In genomic region chr2:226790006-226790405, GRCh38 we compare ENCODE assay signal across 10 cellular contexts. TPM values are rescaled to one million over a fixed set of nuclear protein-coding genes. Genes with fewer than 3 reads are reported as not detected.
DNase-seq lines count a peak whose midpoint lies in the region; ATAC-seq and TF ChIP-seq lines count a peak whose summit lies in the region.
"Had no signal": no experiment of that assay in that cellular context is flagged by ENCODE, and none has a peak within 500 bp of the region (broad histone marks: within the 10 kb centered on the region; RNA-seq: fewer than 3 reads in every experiment).

No MANE protein-coding gene starts in this region.

- H2AFZ ChIP-seq in OCI-LY1 (ENCODE audit: low read length) (no peak overlapping the region), osteoblast (ENCODE audit: low read length) (no peak overlapping the region)

- H3K4me2 ChIP-seq in OCI-LY1 (ENCODE audit: low read length): no peak overlapping the region
- H3K4me2 ChIP-seq in osteoblast (ENCODE audit: insufficient read depth, low read length): peak overlapping the region; percentile 59

- ATAC-seq in CD8-positive, alpha-beta T cell: no peak
- no peak for ATAC-seq in effector memory CD8-positive, alpha-beta T cell (replicated peaks)

- peaks cover 4% of the 10 kb centered on the region for H3K36me3 Mint-ChIP-seq in CD8-positive, alpha-beta T cell
- peaks cover 11% of the 10 kb centered on the region for H3K36me3 Mint-ChIP-seq in effector memory CD8-positive, alpha-beta T cell (ENCODE audit: insufficient read depth)

- no peaks in the 10 kb centered on the region for H3K9me2 ChIP-seq in OCI-LY1 (ENCODE audit: low read depth, low read length)

- no peak overlapping the region for H3K27ac ChIP-seq in CD8-positive, alpha-beta T cell (ENCODE audit: low read depth, low read length)
- H3K27ac ChIP-seq in OCI-LY1 (ENCODE audit: low read depth, low read length, poor library complexity, severe bottlenecking): peak overlapping the region; percentile 64
- H3K27ac ChIP-seq in esophagus squamous epithelium: peak overlapping the region in 3 of 4 donors; percentile 53 to 97 (median 96)
- H3K27ac ChIP-seq in osteoblast (ENCODE audit: low read depth, low read length): peak overlapping the region; percentile 93
- no peak overlapping the region for H3K27ac ChIP-seq in WERI-Rb-1

- POLR2A ChIA-PET in CD8-positive, alpha-beta T cell (lab: Charles Lee): interaction anchor here (0.6 to 2.1 kb wide), 6 partner anchors 10 to 920 kb away, joined by 3 to 14 read pairs (median 4); partner anchors contain the start of genes IRS1 and RHBDD1

- no peak for DNase-seq in CD8-positive, alpha-beta T cell
- DNase-seq in esophagus squamous epithelium (lab: John Stamatoyannopoulos, UW): no peak
- DNase-seq in osteoblast (ENCODE audit: insufficient read length, low spot score, missing footprints): no peak
- DNase-seq in WERI-Rb-1: no peak
- DNase-seq in SKM-1 (lab: John Stamatoyannopoulos, UW; ENCODE audit: unreplicated experiment): no peak
- no peak for DNase-seq in AG08395 (ENCODE audit: low spot score)
- no peak for DNase-seq in effector memory CD8-positive, alpha-beta T cell
- DNase-seq: NCI-H1436 treated with DMSO at 0.1 percent for 48 hours, T1000 had no signal

- no peaks in the 10 kb centered on the region for H3K9me3 ChIP-seq in CD8-positive, alpha-beta T cell (ENCODE audit: low read length)
- H3K9me3 ChIP-seq in OCI-LY1 (ENCODE audit: low read length): no peaks in the 10 kb centered on the region
- H3K9me3 ChIP-seq in esophagus squamous epithelium: no peaks in the 10 kb centered on the region
- H3K9me3 ChIP-seq in osteoblast (ENCODE audit: low read depth, low read length): no peaks in the 10 kb centered on the region
- no peaks in the 10 kb centered on the region for H3K9me3 ChIP-seq in WERI-Rb-1 (ENCODE audit: severe bottlenecking)

- H3K4me3 Mint-ChIP-seq in CD8-positive, alpha-beta T cell: no peak overlapping the region
- peak overlapping the region in 1 of 2 donors; percentile 87 for H3K4me3 Mint-ChIP-seq in effector memory CD8-positive, alpha-beta T cell

- H3K79me2 ChIP-seq in OCI-LY1 (ENCODE audit: insufficient read depth, low read length) (no peaks in the 10 kb centered on the region), osteoblast (ENCODE audit: insufficient read depth, low read length) (peaks cover 96% of the 10 kb centered on the region)

- H3K4me1 Mint-ChIP-seq in CD8-positive, alpha-beta T cell (ENCODE audit: low read depth): peaks cover 38% of the 10 kb centered on the region
- peaks cover 8 to 11% of the 10 kb centered on the region in 2 donors for H3K4me1 Mint-ChIP-seq in effector memory CD8-positive, alpha-beta T cell (ENCODE audit: low read depth in 2 of 2)

- no peaks in the 10 kb centered on the region for H3K36me3 ChIP-seq in CD8-positive, alpha-beta T cell (ENCODE audit: insufficient read depth, low read length)
- H3K36me3 ChIP-seq in OCI-LY1 (ENCODE audit: insufficient read depth, low read length) (no peaks in the 10 kb centered on the region), esophagus squamous epithelium (no peaks in the 10 kb centered on the region), osteoblast (ENCODE audit: insufficient read depth, low read length) (peaks cover 19% of the 10 kb centered on the region), WERI-Rb-1 (no peaks in the 10 kb centered on the region)

- H3F3A ChIP-seq in OCI-LY1 (ENCODE audit: insufficient read depth, low read length): no peaks in the 10 kb centered on the region; the same call in 1 of the 2 replicates

- no peaks in the 10 kb centered on the region for H3K27me3 Mint-ChIP-seq in CD8-positive, alpha-beta T cell (ENCODE audit: low read depth)
- H3K27me3 Mint-ChIP-seq in effector memory CD8-positive, alpha-beta T cell: no peaks in the 10 kb centered on the region

- no peaks in the 10 kb centered on the region for H4K20me1 ChIP-seq in OCI-LY1 (ENCODE audit: insufficient read depth, low read length)
- peaks cover 3% of the 10 kb centered on the region for H4K20me1 ChIP-seq in osteoblast (ENCODE audit: insufficient read depth, low read length)

- no peak for TF ChIP-seq CTCF in CD8-positive, alpha-beta T cell (IDR thresholded peaks at IDR 0.05)
- TF ChIP-seq CTCF in OCI-LY1 (IDR thresholded peaks at IDR 0.05; ENCODE audit: low read length): no peak
- TF ChIP-seq CTCF in esophagus squamous epithelium (IDR thresholded peaks at IDR 0.05): no peak
- TF ChIP-seq CTCF in osteoblast (IDR thresholded peaks at IDR 0.05; ENCODE audit: extremely low read depth, low read depth, low read length): no peak
- TF ChIP-seq CTCF in WERI-Rb-1 (IDR thresholded peaks at IDR 0.05; ENCODE audit: low read depth, low read length): no peak

- CTCF ChIA-PET in CD8-positive, alpha-beta T cell (lab: Charles Lee): interaction anchor here (1.4 to 5.6 kb wide), 3 partner anchors 10 to 17 kb away, joined by 3 to 33 read pairs (median 10); partner anchors contain the start of gene IRS1

- no peaks in the 10 kb centered on the region for H3K27me3 ChIP-seq in CD8-positive, alpha-beta T cell (ENCODE audit: insufficient read depth, low read length)
- no peaks in the 10 kb centered on the region for H3K27me3 ChIP-seq in OCI-LY1 (ENCODE audit: insufficient read depth, low read length)
- H3K27me3 ChIP-seq in esophagus squamous epithelium: no peaks in the 10 kb centered on the region
- no peaks in the 10 kb centered on the region for H3K27me3 ChIP-seq in osteoblast (ENCODE audit: insufficient read depth, low read length)
- no peaks in the 10 kb centered on the region for H3K27me3 ChIP-seq in WERI-Rb-1 (ENCODE audit: insufficient read depth, low read depth, severe bottlenecking)

- no peaks in the 10 kb centered on the region for H3K9me3 Mint-ChIP-seq in CD8-positive, alpha-beta T cell
- H3K9me3 Mint-ChIP-seq in effector memory CD8-positive, alpha-beta T cell: no peaks in the 10 kb centered on the region

- TF ChIP-seq POLR2A in esophagus squamous epithelium (IDR thresholded peaks at IDR 0.05): no peak

- peaks cover 18% of the 10 kb centered on the region for H3K4me1 ChIP-seq in CD8-positive, alpha-beta T cell (ENCODE audit: insufficient read depth, low read length)
- H3K4me1 ChIP-seq in OCI-LY1 (ENCODE audit: insufficient read depth, low read length, severe bottlenecking): peaks cover 47% of the 10 kb centered on the region
- peaks cover 10 to 60% (median 11%) of the 10 kb centered on the region in 3 donors for H3K4me1 ChIP-seq in esophagus squamous epithelium
- peaks cover 44% of the 10 kb centered on the region for H3K4me1 ChIP-seq in osteoblast (ENCODE audit: insufficient read depth, low read length)

- intact Hi-C loops in CD8-positive, alpha-beta T cell (cut with DNase I, micrococcal nuclease): loop anchor here (2.0 to 10.0 kb wide), 4 partner anchors 535 to 1845 kb away; partner anchors contain the start of genes DOCK10 (in 1 of the 2) and MFF (in 1 of the 2)
- intact Hi-C loops in esophagus squamous epithelium (cut with DNase I): loop anchor here (10.0 kb wide), 2 partner anchors 135 to 575 kb away; no protein-coding TSS in a partner anchor

- no peak overlapping the region for H3K9ac ChIP-seq in OCI-LY1 (ENCODE audit: low read length)

- H3K27ac Mint-ChIP-seq in CD8-positive, alpha-beta T cell: peak overlapping the region; percentile 55
- H3K27ac Mint-ChIP-seq in effector memory CD8-positive, alpha-beta T cell: peak overlapping the region in 1 of 2 donors; percentile 92

- WGBS in esophagus squamous epithelium, 2 donors: 79 to 85% methylated on average over 1 of the region's 1 CpG

- H3K4me3 ChIP-seq in CD8-positive, alpha-beta T cell (ENCODE audit: low read depth, low read length): no peak overlapping the region
- no peak overlapping the region for H3K4me3 ChIP-seq in OCI-LY1 (ENCODE audit: low read depth, low read length, poor library complexity, severe bottlenecking)
- no peak overlapping the region for H3K4me3 ChIP-seq in esophagus squamous epithelium
- no peak overlapping the region for H3K4me3 ChIP-seq in osteoblast (ENCODE audit: insufficient read depth, low read length)
- no peak overlapping the region for H3K4me3 ChIP-seq in WERI-Rb-1 (ENCODE audit: low read depth, low read length)

RNA-seq across cellular contexts. Expression of gene IRS1, which starts 9.6 kb away (rescaled TPM):
- total RNA-seq in CD8-positive, alpha-beta T cell: 1 to 10 TPM; 5.6 to 5.9 TPM
- total RNA-seq in esophagus squamous epithelium (10 to 100 TPM in 3 of 4 donors, 1 to 10 TPM in 1; 3.5 to 20.5 (median 14.2) TPM), osteoblast (24.5 and 27.9 TPM in 2 replicates)

RNA-seq across cellular contexts. Expression of gene RHBDD1, which starts 45.8 kb away (rescaled TPM):
- total RNA-seq in CD8-positive, alpha-beta T cell: 10 to 100 TPM; 29.7 to 30.9 TPM
- total RNA-seq in esophagus squamous epithelium (10 to 100 TPM in 2 of 4 donors, 1 to 10 TPM in 2; 6.8 to 14.4 (median 10.3) TPM), osteoblast (24.2 and 25.3 TPM in 2 replicates)

Comparison
In these comparisons a context has a peak if more than half of its experiments do, and no peak if none do; other contexts are left out.
1. H3K27ac ChIP-seq: peak in OCI-LY1 (single experiment), esophagus squamous epithelium (3 of 4) and osteoblast (single experiment); none in CD8-positive, alpha-beta T cell (single experiment) and WERI-Rb-1 (single experiment).